10 cellular contexts compared by ENCODE assay signal in the genomic region with DNA sequence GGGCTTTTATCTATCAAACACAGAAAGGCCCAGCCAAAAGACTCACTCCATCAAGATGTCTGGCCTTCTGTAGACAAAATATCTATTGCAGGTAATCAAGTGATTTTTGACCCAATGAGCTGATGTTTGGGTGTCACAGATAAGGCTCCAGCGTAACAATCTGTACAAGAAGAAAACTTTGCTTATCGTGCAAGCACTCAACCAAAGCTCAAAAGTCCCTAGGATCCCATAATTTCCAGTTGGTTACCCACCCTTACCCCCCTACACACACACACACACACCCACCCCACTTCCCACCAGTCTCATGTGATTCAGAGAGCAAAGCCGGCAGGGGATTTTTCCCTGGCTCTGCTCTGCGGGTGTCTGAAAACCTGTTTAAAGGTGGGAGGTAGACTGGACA. TPM values are rescaled to one million over a fixed set of nuclear protein-coding genes. Genes with fewer than 3 reads are reported as not detected.
DNase-seq lines count a peak whose midpoint lies in the region; ATAC-seq and TF ChIP-seq lines count a peak whose summit lies in the region.
"Had no signal": no experiment of that assay in that cellular context is flagged by ENCODE, and none has a peak within 500 bp of the region (broad histone marks: within the 10 kb centered on the region; RNA-seq: fewer than 3 reads in every experiment).

No MANE protein-coding gene starts in this region.

- peaks cover 93% of the 10 kb centered on the region for H3K4me1 ChIP-seq in left ventricle myocardium inferior
- H3K4me1 ChIP-seq: parathyroid adenoma had no signal

- no peaks in the 10 kb centered on the region for H3K27me3 ChIP-seq in left ventricle myocardium inferior (ENCODE audit: low read depth)
- H3K27me3 ChIP-seq: ascending aorta had no signal

- no peaks in the 10 kb centered on the region for H3K9me3 ChIP-seq in left ventricle myocardium inferior (replicated peaks)
- H3K9me3 ChIP-seq: ascending aorta had no signal

- H3K4me3 ChIP-seq in left ventricle myocardium inferior (peak overlapping the region; percentile 89), astrocyte of the cerebellum (ENCODE audit: low read depth, low read length) (peak overlapping the region; percentile 94)

- peaks cover 14% of the 10 kb centered on the region for H3K36me3 ChIP-seq in left ventricle myocardium inferior
- H3K36me3 ChIP-seq: ascending aorta had no signal

- no peaks in the 10 kb centered on the region for H3K27me3 Mint-ChIP-seq in naive thymus-derived CD8-positive, alpha-beta T cell

- in situ Hi-C loops in astrocyte of the cerebellum (cut with HindIII; ENCODE audit: low sequenced_read_pairs) = no loop called here

- H3K36me3 Mint-ChIP-seq in naive thymus-derived CD8-positive, alpha-beta T cell = peaks cover 16 to 95% (median 64%) of the 10 kb centered on the region in 3 donors

- H3K9me3 Mint-ChIP-seq in naive thymus-derived CD8-positive, alpha-beta T cell = no peaks in the 10 kb centered on the region

- intact Hi-C loops in left ventricle myocardium inferior (cut with micrococcal nuclease) (loop anchor here (10.0 kb wide), 1 partner anchor 79 kb away; no protein-coding TSS in a partner anchor), left ventricle myocardium superior (cut with micrococcal nuclease) (no loop called here)

- DNase-seq in left ventricle myocardium inferior = no peak
- DNase-seq in left ventricle myocardium superior = no peak
- DNase-seq in astrocyte of the cerebellum (ENCODE audit: low read depth) = no peak
- peak in 4 of 10 donors; percentile 29 to 67 (median 34) for DNase-seq in naive thymus-derived CD8-positive, alpha-beta T cell
- no peak for DNase-seq in dermis blood vessel endothelial cell
- no peak for DNase-seq in NCI-H510A treated with DMSO at 0.1 percent for 48 hours (lab: John Stamatoyannopoulos, UW)
- no peak for DNase-seq in NCI-H82 (lab: John Stamatoyannopoulos, UW)
- DNase-seq in HuH-7 (ENCODE audit: low spot score) = no peak

- POLR2A ChIA-PET in naive thymus-derived CD8-positive, alpha-beta T cell (lab: Charles Lee) = interaction anchor here (0.7 to 4.2 kb wide), 8 partner anchors 45 to 206 kb away, joined by 3 to 19 read pairs (median 4); no protein-coding TSS in a partner anchor

- ATAC-seq in left ventricle myocardium superior = no peak
- no peak for ATAC-seq in naive thymus-derived CD8-positive, alpha-beta T cell

- TF ChIP-seq CTCF in left ventricle myocardium inferior (IDR thresholded peaks at IDR 0.05; ENCODE audit: borderline replicate concordance) (no peak), astrocyte of the cerebellum (IDR thresholded peaks at IDR 0.05; ENCODE audit: low read depth, low read length, missing control alignments) (no peak)

- peaks cover 40 to 80% (median 63%) of the 10 kb centered on the region in 4 donors for H3K4me1 Mint-ChIP-seq in naive thymus-derived CD8-positive, alpha-beta T cell

- peak overlapping the region; percentile 56 for H3K27ac ChIP-seq in left ventricle myocardium inferior (replicated peaks)
- H3K27ac ChIP-seq: parathyroid adenoma had no signal

- H3K4me3 Mint-ChIP-seq in naive thymus-derived CD8-positive, alpha-beta T cell = peak overlapping the region; percentile 89 to 99 (median 95)

- peak overlapping the region; percentile 86 to 98 (median 95) for H3K27ac Mint-ChIP-seq in naive thymus-derived CD8-positive, alpha-beta T cell

RNA-seq across cellular contexts. Expression of gene ITPKB, which starts 5.8 kb away (rescaled TPM):
- 15.7 TPM for total RNA-seq in left ventricle myocardium inferior
- total RNA-seq in left ventricle myocardium superior = 19.5 TPM
- total RNA-seq in naive thymus-derived CD8-positive, alpha-beta T cell = 100 to 1,000 TPM; 177 to 185 TPM
- 10 to 100 TPM; 72.3 to 74.3 (median 73.0) TPM for polyA plus RNA-seq in naive thymus-derived CD8-positive, alpha-beta T cell
- 36.9 TPM in 2 replicates for total RNA-seq in dermis blood vessel endothelial cell
